Comparison of ENCODE assay signal across 17 cellular contexts in the genomic region with DNA sequence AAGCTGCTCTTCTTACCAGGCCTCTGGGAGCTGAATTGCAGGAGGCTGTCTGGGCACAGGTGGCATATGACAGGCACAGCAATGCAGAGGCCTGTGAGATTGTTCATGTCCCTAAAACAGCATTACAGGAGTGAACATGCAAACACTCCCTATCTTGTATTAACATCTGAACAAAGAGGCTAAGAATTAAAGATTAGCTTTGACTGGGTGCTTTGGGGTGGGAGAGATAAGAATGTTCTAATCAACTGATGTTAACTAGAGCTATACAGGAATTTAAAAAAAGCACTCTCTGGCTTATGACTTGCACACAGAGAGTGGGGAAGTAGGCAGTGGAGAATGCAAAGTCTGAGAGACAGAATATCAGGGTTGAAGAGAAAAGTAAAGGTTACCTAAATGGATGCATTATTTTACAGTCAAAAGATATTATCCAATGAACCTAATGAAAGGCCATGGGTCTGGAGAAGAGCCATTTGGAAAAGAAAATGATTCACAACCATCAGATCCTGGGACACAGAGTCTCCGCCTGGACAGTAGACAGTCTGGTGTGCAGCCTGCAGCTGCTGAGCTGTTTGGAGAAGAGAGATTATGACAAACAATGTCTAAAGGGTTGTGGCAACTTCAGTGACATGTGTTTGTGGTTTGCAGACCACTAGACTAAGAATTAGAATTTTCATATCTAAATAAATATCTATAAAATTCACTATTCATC. TPM values are rescaled to one million over a fixed set of nuclear protein-coding genes. Genes with fewer than 3 reads are reported as not detected.
DNase-seq lines count a peak whose midpoint lies in the region; ATAC-seq and TF ChIP-seq lines count a peak whose summit lies in the region.
"Had no signal": no experiment of that assay in that cellular context is flagged by ENCODE, and none has a peak within 500 bp of the region (broad histone marks: within the 10 kb centered on the region; RNA-seq: fewer than 3 reads in every experiment).

No MANE protein-coding gene starts in this region.

- no peak overlapping the region for H3K4me3 ChIP-seq in MG63
- peak overlapping the region; percentile 59 for H3K4me3 ChIP-seq in thoracic aorta

- peak overlapping the region; percentile 46 to 79 (median 66) for H3K27ac Mint-ChIP-seq in nephron
- H3K27ac Mint-ChIP-seq: activated naive CD4-positive, alpha-beta T cell treated with anti-CD3 and anti-CD28 coated beads, Interleukin-2, amount 50 U/mL, for 24 hours; CD4-positive, alpha-beta memory T cell had no signal

- H3K4me1 ChIP-seq in thoracic aorta (ENCODE audit: control insufficient read depth in 1 of 2, low read depth in 2 of 2), result peaks cover 5 to 29% of the 10 kb centered on the region in 2 donors

- ATAC-seq in thoracic aorta (ENCODE audit: insufficient number of reproducible peaks, low FRiP score, low read depth) (no peak), GM21717 (IDR thresholded peaks at IDR 0.05; ENCODE audit: unreplicated experiment) (no peak), HG02678 (IDR thresholded peaks at IDR 0.05; ENCODE audit: unreplicated experiment) (no peak)

- TF ChIP-seq CTCF in nephron (IDR thresholded peaks at IDR 0.05; ENCODE audit: unreplicated experiment in 3 of 3), result no peak
- TF ChIP-seq CTCF in thoracic aorta (IDR thresholded peaks at IDR 0.05), result no peak
- no peak for TF ChIP-seq CTCF in GM20000 (IDR thresholded peaks at IDR 0.05; ENCODE audit: extremely low read depth, missing control alignments)

- H3K4me1 Mint-ChIP-seq in nephron, result peaks cover 13% of the 10 kb centered on the region
- H3K4me1 Mint-ChIP-seq: activated naive CD4-positive, alpha-beta T cell treated with anti-CD3 and anti-CD28 coated beads, Interleukin-2, amount 50 U/mL, for 24 hours; CD4-positive, alpha-beta memory T cell had no signal

- H3K36me3 ChIP-seq in MG63 (no peaks in the 10 kb centered on the region), thoracic aorta (no peaks in the 10 kb centered on the region)

- H3K9me3 ChIP-seq in MG63 (peaks cover 6% of the 10 kb centered on the region), thoracic aorta (no peaks in the 10 kb centered on the region)

- peak overlapping the region; percentile 58 for H3K27ac ChIP-seq in epithelial cell of prostate
- H3K27ac ChIP-seq in thoracic aorta, result peak overlapping the region in 1 of 2 donors; percentile 71
- H3K27ac ChIP-seq: VCaP had no signal

- H3K27me3 ChIP-seq in MG63, result no peaks in the 10 kb centered on the region
- H3K27me3 ChIP-seq in thoracic aorta (replicated peaks; ENCODE audit: insufficient read depth), result no peaks in the 10 kb centered on the region

- DNase-seq in MG63 (peak; percentile 78), epithelial cell of prostate (ENCODE audit: low read depth, low spot score) (no peak), thoracic aorta (ENCODE audit: low spot score) (no peak), GM20000 (ENCODE audit: low spot score) (no peak)
- DNase-seq: CD4-positive, alpha-beta memory T cell; cerebellar nuclear complex; NCI-H2171; NK-92 treated with Interleukin-12 subunit alpha and Interleukin-12 subunit beta, amount 100 ng/mL, for 24 hours; stimulated activated naive CD4-positive, alpha-beta T cell had no signal

- no peaks in the 10 kb centered on the region for H3K36me3 Mint-ChIP-seq in nephron (ENCODE audit: low read depth)
- H3K36me3 Mint-ChIP-seq: activated naive CD4-positive, alpha-beta T cell treated with anti-CD3 and anti-CD28 coated beads, Interleukin-2, amount 50 U/mL, for 24 hours; CD4-positive, alpha-beta memory T cell had no signal

- peaks cover 3% of the 10 kb centered on the region for H3K27me3 Mint-ChIP-seq in nephron (ENCODE audit: low read depth)
- H3K27me3 Mint-ChIP-seq: activated naive CD4-positive, alpha-beta T cell treated with anti-CD3 and anti-CD28 coated beads, Interleukin-2, amount 50 U/mL, for 24 hours had no signal

- no peaks in the 10 kb centered on the region for H3K9me3 Mint-ChIP-seq in nephron
- H3K9me3 Mint-ChIP-seq: activated naive CD4-positive, alpha-beta T cell treated with anti-CD3 and anti-CD28 coated beads, Interleukin-2, amount 50 U/mL, for 24 hours had no signal

- no peak overlapping the region for H3K4me3 Mint-ChIP-seq in nephron
- H3K4me3 Mint-ChIP-seq: activated naive CD4-positive, alpha-beta T cell treated with anti-CD3 and anti-CD28 coated beads, Interleukin-2, amount 50 U/mL, for 24 hours; CD4-positive, alpha-beta memory T cell had no signal

RNA-seq across cellular contexts. Expression of a gene that starts 20.2 kb away (rescaled TPM):
- not detected in 2 replicates for total RNA-seq in MG63 (2014; rRNA removed; shearing (Covaris generic); ENCODE audit: low replicate concordance)
- total RNA-seq in thoracic aorta, result 10 to 100 TPM; 60.7 to 85.7 TPM
- total RNA-seq: CD4-positive, alpha-beta memory T cell; G401; HT-29; pulmonary artery endothelial cell had no signal

Comparison
In these comparisons a context has a peak if more than half of its experiments do, and no peak if none do; other contexts are left out.
1. RNA of a gene that starts 20.2 kb away (total RNA-seq): 60.7 to 85.7 TPM in thoracic aorta; not detected in MG63; every median in the first group is over 10 times any median in the second.